ENCODE assay signal across 3 cellular contexts in genomic region chr4:137927972-137928371, GRCh38.
"Had no signal": no experiment of that assay in that cellular context is flagged by ENCODE, and none has a peak within 500 bp of the region (broad histone marks: within the 10 kb centered on the region; RNA-seq: fewer than 3 reads in every experiment).

No MANE protein-coding gene starts in this region.

- DNase-seq: GDM1, GF-D8 had no signal

- ATAC-seq: GM12878 had no signal
